Comparison of ENCODE assay signal across 23 cellular contexts in genomic region chr15:62605292-62605691, GRCh38.
"Had no signal": no experiment of that assay in that cellular context is flagged by ENCODE, and none has a peak within 500 bp of the region (broad histone marks: within the 10 kb centered on the region; RNA-seq: fewer than 3 reads in every experiment).

No MANE protein-coding gene starts in this region.

- ATAC-seq: activated CD4-positive, alpha-beta T cell treated with anti-CD3 and anti-CD28 coated beads for 36 hours; body of pancreas; foreskin keratinocyte; left lobe of liver; natural killer cell treated with Interleukin-12 subunit alpha and Interleukin-12 subunit beta and Interleukin-15 and Interleukin-18, amount 100 ng/mL, for 72 hours; stimulated activated effector memory CD8-positive, alpha-beta T cell treated with anti-CD3 and anti-CD28 coated beads, Interleukin-12 subunit alpha, Interleukin-12 subunit beta, amount 100 ng/mL, for 72 hours; stimulated activated naive CD8-positive, alpha-beta T cell treated with anti-CD3 and anti-CD28 coated beads, Interleukin-15, amount 100 ng/mL, for 72 hours had no signal

- DNase-seq: activated B cell treated with CpG ODN at 0.5 μM for 24 hours; activated CD4-positive, alpha-beta T cell treated with anti-CD3 and anti-CD28 coated beads for 36 hours; activated CD4-positive, alpha-beta T cell treated with anti-CD3 and anti-CD28 coated beads, Interleukin-2, amount 50 U/mL, for 48 hours; activated naive CD4-positive, alpha-beta T cell treated with anti-CD3 and anti-CD28 coated beads for 36 hours; activated naive CD8-positive, alpha-beta T cell treated with anti-CD3 and anti-CD28 coated beads, Interleukin-2, amount 10 ng/mL, durations not matched to agents 7 days and 5 days; activated T-cell treated with anti-CD3 and anti-CD28 coated beads, Interleukin-2, amount 50 U/mL, for 48 hours; body of pancreas; erythroblast; foreskin keratinocyte; kidney; ovary; stimulated activated CD4-positive, alpha-beta T cell treated with anti-CD3 and anti-CD28 coated beads, Interleukin-2, amount 100 ng/mL, for 24 hours; stimulated activated naive CD8-positive, alpha-beta T cell treated with anti-CD3 and anti-CD28 coated beads, Interleukin-15, amount 100 ng/mL, for 72 hours; T-helper 1 cell; transverse colon had no signal

- H3K4me3 ChIP-seq: body of pancreas, cardiac muscle cell, ovary, prostate gland, skin epidermis, suprapubic skin, transverse colon had no signal

- H3K27ac ChIP-seq: body of pancreas, cardiac muscle cell, foreskin keratinocyte, neutrophil, ovary, prostate gland, skin epidermis, suprapubic skin had no signal

- H3K27me3 ChIP-seq: body of pancreas, cardiac muscle cell, foreskin keratinocyte, ovary, suprapubic skin, transverse colon had no signal

- H3K9me3 ChIP-seq: body of pancreas, neutrophil, ovary, prostate gland, suprapubic skin, transverse colon had no signal

- H3K36me3 ChIP-seq: cardiac muscle cell, neutrophil, ovary, prostate gland, suprapubic skin, transverse colon had no signal

- H3K4me1 ChIP-seq: body of pancreas, prostate gland had no signal
